Comparison of ENCODE assay signal across 10 cellular contexts in genomic region chr10:84076540-84077195, GRCh38.
DNase-seq lines count a peak whose midpoint lies in the region; ATAC-seq and TF ChIP-seq lines count a peak whose summit lies in the region.
"Had no signal": no experiment of that assay in that cellular context is flagged by ENCODE, and none has a peak within 500 bp of the region (broad histone marks: within the 10 kb centered on the region; RNA-seq: fewer than 3 reads in every experiment).

No MANE protein-coding gene starts in this region.

- H3K27me3 ChIP-seq in Karpas-422 (ENCODE audit: low read length) = no peaks in the 10 kb centered on the region
- no peaks in the 10 kb centered on the region for H3K27me3 ChIP-seq in fibroblast of lung (ENCODE audit: control insufficient read depth, insufficient read depth, low read length)
- no peaks in the 10 kb centered on the region for H3K27me3 ChIP-seq in stomach
- H3K27me3 ChIP-seq in testis = no peaks in the 10 kb centered on the region

- no peak overlapping the region for H3K4me2 ChIP-seq in Karpas-422 (ENCODE audit: low read depth, low read length, poor library complexity, severe bottlenecking)
- H3K4me2 ChIP-seq in fibroblast of lung (ENCODE audit: extremely low read depth, insufficient read depth, low read length) = peak overlapping the region; percentile 6

- no peak for ATAC-seq in GM21737 (IDR thresholded peaks at IDR 0.05; ENCODE audit: unreplicated experiment)
- ATAC-seq in HG02759 (IDR thresholded peaks at IDR 0.05; ENCODE audit: unreplicated experiment) = no peak

- intact Hi-C loops in stomach (cut with DNase I; ENCODE audit: low total_unique reads) (no loop called here), testis (cut with DNase I; ENCODE audit: low total_unique reads) (no loop called here)

- TF ChIP-seq EP300 in stomach (IDR thresholded peaks at IDR 0.05) = no peak

- H3K9ac ChIP-seq in Karpas-422 (ENCODE audit: low read length) (no peak overlapping the region), fibroblast of lung (ENCODE audit: insufficient read depth, low read length) (no peak overlapping the region)

- H2AFZ ChIP-seq in Karpas-422 (ENCODE audit: low read length) (no peak overlapping the region), fibroblast of lung (ENCODE audit: low read length) (no peak overlapping the region)

- H3K4me1 ChIP-seq in Karpas-422 (ENCODE audit: low read length) = no peaks in the 10 kb centered on the region
- H3K4me1 ChIP-seq in fibroblast of lung (ENCODE audit: control insufficient read depth, extremely low read depth, insufficient read depth, low read length) = no peaks in the 10 kb centered on the region
- peaks cover 0 to 2% (median 0%) of the 10 kb centered on the region in 4 donors for H3K4me1 ChIP-seq in stomach
- no peaks in the 10 kb centered on the region for H3K4me1 ChIP-seq in testis

- 39 to 63% (median 52%) methylated on average over 4 of the region's 4 CpGs for WGBS in stomach, 5 donors
- 78 to 86% methylated on average over 4 of the region's 4 CpGs for WGBS in testis, 2 donors

- TF ChIP-seq CTCF in fibroblast of lung (conservative IDR thresholded peaks at IDR 0.05 in 1 of 2, IDR thresholded peaks at IDR 0.05 in 1 of 2; ENCODE audit: low read depth in 1 of 2, low read length in 2 of 2) = peak; percentile 4 to 47
- no peak for TF ChIP-seq CTCF in stomach (IDR thresholded peaks at IDR 0.05)
- no peak for TF ChIP-seq CTCF in testis (IDR thresholded peaks at IDR 0.05)

- H3K9me3 ChIP-seq in Karpas-422 (ENCODE audit: low read length) (no peaks in the 10 kb centered on the region), fibroblast of lung (ENCODE audit: control insufficient read depth, insufficient read depth, low read depth, low read length) (no peaks in the 10 kb centered on the region), stomach (no peaks in the 10 kb centered on the region), testis (no peaks in the 10 kb centered on the region)

- TF ChIP-seq POLR2A in stomach (IDR thresholded peaks at IDR 0.05) (no peak), testis (IDR thresholded peaks at IDR 0.05) (no peak)

- peak; percentile 2 for DNase-seq in SIG-M5 treated with dmso at 0.1 percent for 504 hours (lab: John Stamatoyannopoulos, UW; ENCODE audit: unreplicated experiment)
- DNase-seq in SIG-M5 (lab: John Stamatoyannopoulos, UW) = no peak
- DNase-seq in Karpas-422 = peak; percentile 54
- DNase-seq in fibroblast of lung (ENCODE audit: low read depth in 2 of 2) = peak in 1 of 2 donors; percentile 34
- DNase-seq in stomach = no peak
- no peak for DNase-seq in testis
- DNase-seq: T1000 had no signal

- H3K4me3 ChIP-seq in Karpas-422 (ENCODE audit: low read length) (no peak overlapping the region), fibroblast of lung (replicated peaks in 1 of 4; ENCODE audit: control extremely low read depth in 1 of 4, insufficient read depth in 1 of 4, low read depth in 3 of 4, low read length in 4 of 4) (no peak overlapping the region), stomach (no peak overlapping the region), testis (no peak overlapping the region)
- H3K4me3 ChIP-seq: lung had no signal

- H3K36me3 ChIP-seq in Karpas-422 (ENCODE audit: insufficient read depth, low read length) (no peaks in the 10 kb centered on the region), fibroblast of lung (ENCODE audit: control insufficient read depth, insufficient read depth, low read length) (no peaks in the 10 kb centered on the region), stomach (no peaks in the 10 kb centered on the region), testis (ENCODE audit: low read depth, missing control alignments) (no peaks in the 10 kb centered on the region)

- H4K20me1 ChIP-seq in Karpas-422 (ENCODE audit: insufficient read depth, low read depth, low read length) (no peaks in the 10 kb centered on the region), fibroblast of lung (ENCODE audit: control insufficient read depth, extremely low read depth, insufficient read depth, low read length) (no peaks in the 10 kb centered on the region)

- H3K79me2 ChIP-seq in Karpas-422 (ENCODE audit: low read length) (no peaks in the 10 kb centered on the region), fibroblast of lung (ENCODE audit: control insufficient read depth, insufficient read depth, low read length) (no peaks in the 10 kb centered on the region)

- no peaks in the 10 kb centered on the region for H3K9me2 ChIP-seq in Karpas-422 (replicated peaks; ENCODE audit: insufficient read depth, low read length)

- H3K27ac ChIP-seq in Karpas-422 (ENCODE audit: low read length) = no peak overlapping the region
- H3K27ac ChIP-seq in fibroblast of lung (ENCODE audit: insufficient read depth, low read length) = no peak overlapping the region
- peak overlapping the region in 4 of 5 donors; percentile 38 to 67 (median 56) for H3K27ac ChIP-seq in stomach
- H3K27ac ChIP-seq in testis = no peak overlapping the region

Comparison
In these comparisons a context has a peak if more than half of its experiments do, and no peak if none do; other contexts are left out.
1. DNase-seq: peak in SIG-M5 treated with dmso at 0.1 percent for 504 hours (single experiment) and Karpas-422 (single experiment); none in SIG-M5 (single experiment), stomach (single experiment) and testis (single experiment).
2. H3K27ac ChIP-seq: peak in stomach (4 of 5); none in Karpas-422 (single experiment), fibroblast of lung (single experiment) and testis (0 of 2).
3. CTCF ChIP-seq: peak in fibroblast of lung (2 of 2); none in stomach (0 of 7) and testis (0 of 3).